1 cellular context compared by ENCODE assay signal in the genomic region with DNA sequence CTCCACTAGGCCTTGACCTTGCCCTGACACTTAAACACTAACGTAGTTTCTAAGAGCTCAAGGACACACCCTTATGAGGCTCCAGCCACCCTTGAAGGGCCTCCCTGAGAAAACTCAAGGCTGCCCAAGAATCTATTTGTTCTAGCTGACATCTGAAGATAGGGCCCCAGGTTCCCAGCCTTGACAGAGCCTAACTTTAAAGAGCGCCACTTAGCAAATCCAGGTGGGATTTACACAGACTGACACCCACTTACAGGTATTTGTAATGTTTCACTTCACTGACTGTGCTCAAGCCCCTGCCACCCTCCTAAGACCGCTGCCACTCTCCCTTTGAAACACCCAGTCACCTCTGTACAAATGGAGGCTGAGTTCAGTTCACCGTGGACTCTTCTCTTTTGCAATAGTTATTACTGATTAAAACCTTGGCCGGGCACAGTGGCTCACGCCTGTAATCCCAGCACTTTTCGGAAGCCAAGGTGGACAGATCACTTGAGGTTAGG.
TF ChIP-seq lines count a peak whose summit lies in the region.

No MANE protein-coding gene starts in this region.

TF ChIP-seq in HepG2, 621 proteins besides CTCF, POLR2A, EP300 and RAD21 (continued from another document):
- TF ChIP-seq, protein P1, sequence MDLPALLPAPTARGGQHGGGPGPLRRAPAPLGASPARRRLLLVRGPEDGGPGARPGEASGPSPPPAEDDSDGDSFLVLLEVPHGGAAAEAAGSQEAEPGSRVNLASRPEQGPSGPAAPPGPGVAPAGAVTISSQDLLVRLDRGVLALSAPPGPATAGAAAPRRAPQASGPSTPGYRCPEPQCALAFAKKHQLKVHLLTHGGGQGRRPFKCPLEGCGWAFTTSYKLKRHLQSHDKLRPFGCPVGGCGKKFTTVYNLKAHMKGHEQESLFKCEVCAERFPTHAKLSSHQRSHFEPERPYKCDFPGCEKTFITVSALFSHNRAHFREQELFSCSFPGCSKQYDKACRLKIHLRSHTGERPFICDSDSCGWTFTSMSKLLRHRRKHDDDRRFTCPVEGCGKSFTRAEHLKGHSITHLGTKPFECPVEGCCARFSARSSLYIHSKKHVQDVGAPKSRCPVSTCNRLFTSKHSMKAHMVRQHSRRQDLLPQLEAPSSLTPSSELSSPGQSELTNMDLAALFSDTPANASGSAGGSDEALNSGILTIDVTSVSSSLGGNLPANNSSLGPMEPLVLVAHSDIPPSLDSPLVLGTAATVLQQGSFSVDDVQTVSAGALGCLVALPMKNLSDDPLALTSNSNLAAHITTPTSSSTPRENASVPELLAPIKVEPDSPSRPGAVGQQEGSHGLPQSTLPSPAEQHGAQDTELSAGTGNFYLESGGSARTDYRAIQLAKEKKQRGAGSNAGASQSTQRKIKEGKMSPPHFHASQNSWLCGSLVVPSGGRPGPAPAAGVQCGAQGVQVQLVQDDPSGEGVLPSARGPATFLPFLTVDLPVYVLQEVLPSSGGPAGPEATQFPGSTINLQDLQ (CRISPR knock-in tag; IDR thresholded peaks at IDR 0.05), result no peak
- TF ChIP-seq ZNF562 (CRISPR knock-in tag; IDR thresholded peaks at IDR 0.05; ENCODE audit: borderline replicate concordance) (no peak), CAMTA2 (CRISPR knock-in tag; IDR thresholded peaks at IDR 0.05; ENCODE audit: borderline replicate concordance) (no peak), ZNF331 (CRISPR knock-in tag; IDR thresholded peaks at IDR 0.05) (0 out of 2 replicates have a peak, but pooled peaks have one; percentile 22), HDAC2 (CRISPR knock-in tag; IDR thresholded peaks at IDR 0.05) (peak; percentile 41; the same call in 1 of the 2 replicates), SOX6 (IDR thresholded peaks at IDR 0.05) (no peak), SOX6 (CRISPR knock-in tag; IDR thresholded peaks at IDR 0.05) (0 out of 2 replicates have a peak, but pooled peaks have one; percentile 16), MIER2 (CRISPR knock-in tag; IDR thresholded peaks at IDR 0.05) (no peak), ZNF747 (CRISPR knock-in tag; IDR thresholded peaks at IDR 0.05; ENCODE audit: borderline replicate concordance) (no peak), ZMYM3 (CRISPR knock-in tag; IDR thresholded peaks at IDR 0.05) (0 out of 2 replicates have a peak, but pooled peaks have one; percentile 42), CEBPG (CRISPR knock-in tag; IDR thresholded peaks at IDR 0.05) (peak; percentile 55), HNF4A (CRISPR knock-in tag; IDR thresholded peaks at IDR 0.05) (peak; percentile 45), MED13 (CRISPR knock-in tag; IDR thresholded peaks at IDR 0.05) (no peak), ZNF430 (CRISPR knock-in tag; IDR thresholded peaks at IDR 0.05) (no peak), TMF1 (CRISPR knock-in tag; IDR thresholded peaks at IDR 0.05; ENCODE audit: low read depth) (no peak), NFE2L1 (CRISPR knock-in tag; IDR thresholded peaks at IDR 0.05; ENCODE audit: borderline replicate concordance) (no peak), ZKSCAN8 (CRISPR knock-in tag; IDR thresholded peaks at IDR 0.05; ENCODE audit: borderline replicate concordance) (no peak), ZNF264 (CRISPR knock-in tag; IDR thresholded peaks at IDR 0.05) (0 out of 2 replicates have a peak, but pooled peaks have one; percentile 27), ZNF549 (CRISPR knock-in tag; IDR thresholded peaks at IDR 0.05) (no peak), LCORL (IDR thresholded peaks at IDR 0.05) (no peak), LCORL (CRISPR knock-in tag; IDR thresholded peaks at IDR 0.05) (no peak), ZNF644 (CRISPR knock-in tag; IDR thresholded peaks at IDR 0.05; ENCODE audit: low read depth) (0 out of 2 replicates have a peak, but pooled peaks have one; percentile 27), HIVEP1 (CRISPR knock-in tag; IDR thresholded peaks at IDR 0.05) (no peak), ZNF614 (CRISPR knock-in tag; IDR thresholded peaks at IDR 0.05; ENCODE audit: borderline replicate concordance) (no peak), MAFK (conservative IDR thresholded peaks at IDR 0.05 in 1 of 2, IDR thresholded peaks at IDR 0.05 in 1 of 2; ENCODE audit: low read length in 2 of 2) (no peak)
- TF ChIP-seq, protein P2, sequence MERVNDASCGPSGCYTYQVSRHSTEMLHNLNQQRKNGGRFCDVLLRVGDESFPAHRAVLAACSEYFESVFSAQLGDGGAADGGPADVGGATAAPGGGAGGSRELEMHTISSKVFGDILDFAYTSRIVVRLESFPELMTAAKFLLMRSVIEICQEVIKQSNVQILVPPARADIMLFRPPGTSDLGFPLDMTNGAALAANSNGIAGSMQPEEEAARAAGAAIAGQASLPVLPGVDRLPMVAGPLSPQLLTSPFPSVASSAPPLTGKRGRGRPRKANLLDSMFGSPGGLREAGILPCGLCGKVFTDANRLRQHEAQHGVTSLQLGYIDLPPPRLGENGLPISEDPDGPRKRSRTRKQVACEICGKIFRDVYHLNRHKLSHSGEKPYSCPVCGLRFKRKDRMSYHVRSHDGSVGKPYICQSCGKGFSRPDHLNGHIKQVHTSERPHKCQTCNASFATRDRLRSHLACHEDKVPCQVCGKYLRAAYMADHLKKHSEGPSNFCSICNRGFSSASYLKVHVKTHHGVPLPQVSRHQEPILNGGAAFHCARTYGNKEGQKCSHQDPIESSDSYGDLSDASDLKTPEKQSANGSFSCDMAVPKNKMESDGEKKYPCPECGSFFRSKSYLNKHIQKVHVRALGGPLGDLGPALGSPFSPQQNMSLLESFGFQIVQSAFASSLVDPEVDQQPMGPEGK (CRISPR knock-in tag; IDR thresholded peaks at IDR 0.05), result 0 out of 2 replicates have a peak, but pooled peaks have one; percentile 5
- TF ChIP-seq, protein P3, sequence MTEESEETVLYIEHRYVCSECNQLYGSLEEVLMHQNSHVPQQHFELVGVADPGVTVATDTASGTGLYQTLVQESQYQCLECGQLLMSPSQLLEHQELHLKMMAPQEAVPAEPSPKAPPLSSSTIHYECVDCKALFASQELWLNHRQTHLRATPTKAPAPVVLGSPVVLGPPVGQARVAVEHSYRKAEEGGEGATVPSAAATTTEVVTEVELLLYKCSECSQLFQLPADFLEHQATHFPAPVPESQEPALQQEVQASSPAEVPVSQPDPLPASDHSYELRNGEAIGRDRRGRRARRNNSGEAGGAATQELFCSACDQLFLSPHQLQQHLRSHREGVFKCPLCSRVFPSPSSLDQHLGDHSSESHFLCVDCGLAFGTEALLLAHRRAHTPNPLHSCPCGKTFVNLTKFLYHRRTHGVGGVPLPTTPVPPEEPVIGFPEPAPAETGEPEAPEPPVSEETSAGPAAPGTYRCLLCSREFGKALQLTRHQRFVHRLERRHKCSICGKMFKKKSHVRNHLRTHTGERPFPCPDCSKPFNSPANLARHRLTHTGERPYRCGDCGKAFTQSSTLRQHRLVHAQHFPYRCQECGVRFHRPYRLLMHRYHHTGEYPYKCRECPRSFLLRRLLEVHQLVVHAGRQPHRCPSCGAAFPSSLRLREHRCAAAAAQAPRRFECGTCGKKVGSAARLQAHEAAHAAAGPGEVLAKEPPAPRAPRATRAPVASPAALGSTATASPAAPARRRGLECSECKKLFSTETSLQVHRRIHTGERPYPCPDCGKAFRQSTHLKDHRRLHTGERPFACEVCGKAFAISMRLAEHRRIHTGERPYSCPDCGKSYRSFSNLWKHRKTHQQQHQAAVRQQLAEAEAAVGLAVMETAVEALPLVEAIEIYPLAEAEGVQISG (CRISPR knock-in tag; IDR thresholded peaks at IDR 0.05), result 0 out of 2 replicates have a peak, but pooled peaks have one; percentile 26
- TF ChIP-seq, protein P4, sequence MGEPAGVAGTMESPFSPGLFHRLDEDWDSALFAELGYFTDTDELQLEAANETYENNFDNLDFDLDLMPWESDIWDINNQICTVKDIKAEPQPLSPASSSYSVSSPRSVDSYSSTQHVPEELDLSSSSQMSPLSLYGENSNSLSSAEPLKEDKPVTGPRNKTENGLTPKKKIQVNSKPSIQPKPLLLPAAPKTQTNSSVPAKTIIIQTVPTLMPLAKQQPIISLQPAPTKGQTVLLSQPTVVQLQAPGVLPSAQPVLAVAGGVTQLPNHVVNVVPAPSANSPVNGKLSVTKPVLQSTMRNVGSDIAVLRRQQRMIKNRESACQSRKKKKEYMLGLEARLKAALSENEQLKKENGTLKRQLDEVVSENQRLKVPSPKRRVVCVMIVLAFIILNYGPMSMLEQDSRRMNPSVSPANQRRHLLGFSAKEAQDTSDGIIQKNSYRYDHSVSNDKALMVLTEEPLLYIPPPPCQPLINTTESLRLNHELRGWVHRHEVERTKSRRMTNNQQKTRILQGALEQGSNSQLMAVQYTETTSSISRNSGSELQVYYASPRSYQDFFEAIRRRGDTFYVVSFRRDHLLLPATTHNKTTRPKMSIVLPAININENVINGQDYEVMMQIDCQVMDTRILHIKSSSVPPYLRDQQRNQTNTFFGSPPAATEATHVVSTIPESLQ (CRISPR knock-in tag; conservative IDR thresholded peaks at IDR 0.05), result no peak
- TF ChIP-seq, protein P5, sequence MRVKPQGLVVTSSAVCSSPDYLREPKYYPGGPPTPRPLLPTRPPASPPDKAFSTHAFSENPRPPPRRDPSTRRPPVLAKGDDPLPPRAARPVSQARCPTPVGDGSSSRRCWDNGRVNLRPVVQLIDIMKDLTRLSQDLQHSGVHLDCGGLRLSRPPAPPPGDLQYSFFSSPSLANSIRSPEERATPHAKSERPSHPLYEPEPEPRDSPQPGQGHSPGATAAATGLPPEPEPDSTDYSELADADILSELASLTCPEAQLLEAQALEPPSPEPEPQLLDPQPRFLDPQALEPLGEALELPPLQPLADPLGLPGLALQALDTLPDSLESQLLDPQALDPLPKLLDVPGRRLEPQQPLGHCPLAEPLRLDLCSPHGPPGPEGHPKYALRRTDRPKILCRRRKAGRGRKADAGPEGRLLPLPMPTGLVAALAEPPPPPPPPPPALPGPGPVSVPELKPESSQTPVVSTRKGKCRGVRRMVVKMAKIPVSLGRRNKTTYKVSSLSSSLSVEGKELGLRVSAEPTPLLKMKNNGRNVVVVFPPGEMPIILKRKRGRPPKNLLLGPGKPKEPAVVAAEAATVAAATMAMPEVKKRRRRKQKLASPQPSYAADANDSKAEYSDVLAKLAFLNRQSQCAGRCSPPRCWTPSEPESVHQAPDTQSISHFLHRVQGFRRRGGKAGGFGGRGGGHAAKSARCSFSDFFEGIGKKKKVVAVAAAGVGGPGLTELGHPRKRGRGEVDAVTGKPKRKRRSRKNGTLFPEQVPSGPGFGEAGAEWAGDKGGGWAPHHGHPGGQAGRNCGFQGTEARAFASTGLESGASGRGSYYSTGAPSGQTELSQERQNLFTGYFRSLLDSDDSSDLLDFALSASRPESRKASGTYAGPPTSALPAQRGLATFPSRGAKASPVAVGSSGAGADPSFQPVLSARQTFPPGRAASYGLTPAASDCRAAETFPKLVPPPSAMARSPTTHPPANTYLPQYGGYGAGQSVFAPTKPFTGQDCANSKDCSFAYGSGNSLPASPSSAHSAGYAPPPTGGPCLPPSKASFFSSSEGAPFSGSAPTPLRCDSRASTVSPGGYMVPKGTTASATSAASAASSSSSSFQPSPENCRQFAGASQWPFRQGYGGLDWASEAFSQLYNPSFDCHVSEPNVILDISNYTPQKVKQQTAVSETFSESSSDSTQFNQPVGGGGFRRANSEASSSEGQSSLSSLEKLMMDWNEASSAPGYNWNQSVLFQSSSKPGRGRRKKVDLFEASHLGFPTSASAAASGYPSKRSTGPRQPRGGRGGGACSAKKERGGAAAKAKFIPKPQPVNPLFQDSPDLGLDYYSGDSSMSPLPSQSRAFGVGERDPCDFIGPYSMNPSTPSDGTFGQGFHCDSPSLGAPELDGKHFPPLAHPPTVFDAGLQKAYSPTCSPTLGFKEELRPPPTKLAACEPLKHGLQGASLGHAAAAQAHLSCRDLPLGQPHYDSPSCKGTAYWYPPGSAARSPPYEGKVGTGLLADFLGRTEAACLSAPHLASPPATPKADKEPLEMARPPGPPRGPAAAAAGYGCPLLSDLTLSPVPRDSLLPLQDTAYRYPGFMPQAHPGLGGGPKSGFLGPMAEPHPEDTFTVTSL (CRISPR knock-in tag; IDR thresholded peaks at IDR 0.05; ENCODE audit: borderline replicate concordance), result no peak
- TF ChIP-seq, protein P6, sequence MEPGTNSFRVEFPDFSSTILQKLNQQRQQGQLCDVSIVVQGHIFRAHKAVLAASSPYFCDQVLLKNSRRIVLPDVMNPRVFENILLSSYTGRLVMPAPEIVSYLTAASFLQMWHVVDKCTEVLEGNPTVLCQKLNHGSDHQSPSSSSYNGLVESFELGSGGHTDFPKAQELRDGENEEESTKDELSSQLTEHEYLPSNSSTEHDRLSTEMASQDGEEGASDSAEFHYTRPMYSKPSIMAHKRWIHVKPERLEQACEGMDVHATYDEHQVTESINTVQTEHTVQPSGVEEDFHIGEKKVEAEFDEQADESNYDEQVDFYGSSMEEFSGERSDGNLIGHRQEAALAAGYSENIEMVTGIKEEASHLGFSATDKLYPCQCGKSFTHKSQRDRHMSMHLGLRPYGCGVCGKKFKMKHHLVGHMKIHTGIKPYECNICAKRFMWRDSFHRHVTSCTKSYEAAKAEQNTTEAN (CRISPR knock-in tag; conservative IDR thresholded peaks at IDR 0.05), result no peak
- TF ChIP-seq, protein P7, sequence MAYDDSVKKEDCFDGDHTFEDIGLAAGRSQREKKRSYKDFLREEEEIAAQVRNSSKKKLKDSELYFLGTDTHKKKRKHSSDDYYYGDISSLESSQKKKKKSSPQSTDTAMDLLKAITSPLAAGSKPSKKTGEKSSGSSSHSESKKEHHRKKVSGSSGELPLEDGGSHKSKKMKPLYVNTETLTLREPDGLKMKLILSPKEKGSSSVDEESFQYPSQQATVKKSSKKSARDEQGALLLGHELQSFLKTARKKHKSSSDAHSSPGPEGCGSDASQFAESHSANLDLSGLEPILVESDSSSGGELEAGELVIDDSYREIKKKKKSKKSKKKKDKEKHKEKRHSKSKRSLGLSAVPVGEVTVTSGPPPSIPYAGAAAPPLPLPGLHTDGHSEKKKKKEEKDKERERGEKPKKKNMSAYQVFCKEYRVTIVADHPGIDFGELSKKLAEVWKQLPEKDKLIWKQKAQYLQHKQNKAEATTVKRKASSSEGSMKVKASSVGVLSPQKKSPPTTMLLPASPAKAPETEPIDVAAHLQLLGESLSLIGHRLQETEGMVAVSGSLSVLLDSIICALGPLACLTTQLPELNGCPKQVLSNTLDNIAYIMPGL (CRISPR knock-in tag; IDR thresholded peaks at IDR 0.05; ENCODE audit: borderline replicate concordance in 1 of 2, low read depth in 1 of 2), result no peak
